In the genomic region with DNA sequence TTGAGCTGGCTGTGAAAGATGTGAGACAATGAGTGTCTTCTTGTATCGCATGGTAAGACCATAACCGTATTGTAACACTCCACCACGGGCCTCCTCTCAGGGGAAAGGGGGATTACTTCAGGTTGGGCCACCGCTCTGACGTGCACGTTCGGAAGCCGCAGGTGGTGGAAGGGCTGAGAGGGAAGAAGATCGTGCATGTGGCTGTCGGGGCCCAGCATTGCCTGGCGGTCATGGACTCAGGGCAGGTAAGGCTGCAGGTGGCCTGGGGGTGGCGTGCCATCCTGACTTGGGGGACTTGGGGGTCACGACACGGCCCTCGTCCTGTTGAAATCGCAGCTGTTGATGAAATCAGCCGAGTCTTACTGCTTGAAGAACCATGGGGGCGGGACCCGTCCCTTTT, we compare ENCODE assay signal across 1 cellular context.
TF ChIP-seq lines count a peak whose summit lies in the region.

No MANE protein-coding gene starts in this region.

TF ChIP-seq in WTC11, 78 proteins besides CTCF, POLR2A, EP300 and RAD21 (continued from another document):
- TF ChIP-seq, protein P1, sequence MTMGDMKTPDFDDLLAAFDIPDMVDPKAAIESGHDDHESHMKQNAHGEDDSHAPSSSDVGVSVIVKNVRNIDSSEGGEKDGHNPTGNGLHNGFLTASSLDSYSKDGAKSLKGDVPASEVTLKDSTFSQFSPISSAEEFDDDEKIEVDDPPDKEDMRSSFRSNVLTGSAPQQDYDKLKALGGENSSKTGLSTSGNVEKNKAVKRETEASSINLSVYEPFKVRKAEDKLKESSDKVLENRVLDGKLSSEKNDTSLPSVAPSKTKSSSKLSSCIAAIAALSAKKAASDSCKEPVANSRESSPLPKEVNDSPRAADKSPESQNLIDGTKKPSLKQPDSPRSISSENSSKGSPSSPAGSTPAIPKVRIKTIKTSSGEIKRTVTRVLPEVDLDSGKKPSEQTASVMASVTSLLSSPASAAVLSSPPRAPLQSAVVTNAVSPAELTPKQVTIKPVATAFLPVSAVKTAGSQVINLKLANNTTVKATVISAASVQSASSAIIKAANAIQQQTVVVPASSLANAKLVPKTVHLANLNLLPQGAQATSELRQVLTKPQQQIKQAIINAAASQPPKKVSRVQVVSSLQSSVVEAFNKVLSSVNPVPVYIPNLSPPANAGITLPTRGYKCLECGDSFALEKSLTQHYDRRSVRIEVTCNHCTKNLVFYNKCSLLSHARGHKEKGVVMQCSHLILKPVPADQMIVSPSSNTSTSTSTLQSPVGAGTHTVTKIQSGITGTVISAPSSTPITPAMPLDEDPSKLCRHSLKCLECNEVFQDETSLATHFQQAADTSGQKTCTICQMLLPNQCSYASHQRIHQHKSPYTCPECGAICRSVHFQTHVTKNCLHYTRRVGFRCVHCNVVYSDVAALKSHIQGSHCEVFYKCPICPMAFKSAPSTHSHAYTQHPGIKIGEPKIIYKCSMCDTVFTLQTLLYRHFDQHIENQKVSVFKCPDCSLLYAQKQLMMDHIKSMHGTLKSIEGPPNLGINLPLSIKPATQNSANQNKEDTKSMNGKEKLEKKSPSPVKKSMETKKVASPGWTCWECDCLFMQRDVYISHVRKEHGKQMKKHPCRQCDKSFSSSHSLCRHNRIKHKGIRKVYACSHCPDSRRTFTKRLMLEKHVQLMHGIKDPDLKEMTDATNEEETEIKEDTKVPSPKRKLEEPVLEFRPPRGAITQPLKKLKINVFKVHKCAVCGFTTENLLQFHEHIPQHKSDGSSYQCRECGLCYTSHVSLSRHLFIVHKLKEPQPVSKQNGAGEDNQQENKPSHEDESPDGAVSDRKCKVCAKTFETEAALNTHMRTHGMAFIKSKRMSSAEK (CRISPR knock-in tag; IDR thresholded peaks at IDR 0.05; ENCODE audit: borderline replicate concordance): no peak
- TF ChIP-seq ZNF121 (CRISPR knock-in tag; IDR thresholded peaks at IDR 0.05) (no peak), SMAD4 (CRISPR knock-in tag; IDR thresholded peaks at IDR 0.05) (no peak), ATF1 (CRISPR knock-in tag; IDR thresholded peaks at IDR 0.05) (no peak), ZNF396 (CRISPR knock-in tag; IDR thresholded peaks at IDR 0.05; ENCODE audit: borderline replicate concordance) (no peak), FOXK1 (CRISPR knock-in tag; IDR thresholded peaks at IDR 0.05) (no peak), NR3C1 (CRISPR knock-in tag; conservative IDR thresholded peaks at IDR 0.05; ENCODE audit: low read depth) (no peak), MLX (CRISPR knock-in tag; IDR thresholded peaks at IDR 0.05) (no peak), ATF2 (CRISPR knock-in tag; IDR thresholded peaks at IDR 0.05; ENCODE audit: borderline replicate concordance, low read depth) (no peak), JUN (CRISPR knock-in tag; IDR thresholded peaks at IDR 0.05) (no peak), ZNF263 (CRISPR knock-in tag; IDR thresholded peaks at IDR 0.05; ENCODE audit: low read depth) (no peak)
- TF ChIP-seq, protein P2, sequence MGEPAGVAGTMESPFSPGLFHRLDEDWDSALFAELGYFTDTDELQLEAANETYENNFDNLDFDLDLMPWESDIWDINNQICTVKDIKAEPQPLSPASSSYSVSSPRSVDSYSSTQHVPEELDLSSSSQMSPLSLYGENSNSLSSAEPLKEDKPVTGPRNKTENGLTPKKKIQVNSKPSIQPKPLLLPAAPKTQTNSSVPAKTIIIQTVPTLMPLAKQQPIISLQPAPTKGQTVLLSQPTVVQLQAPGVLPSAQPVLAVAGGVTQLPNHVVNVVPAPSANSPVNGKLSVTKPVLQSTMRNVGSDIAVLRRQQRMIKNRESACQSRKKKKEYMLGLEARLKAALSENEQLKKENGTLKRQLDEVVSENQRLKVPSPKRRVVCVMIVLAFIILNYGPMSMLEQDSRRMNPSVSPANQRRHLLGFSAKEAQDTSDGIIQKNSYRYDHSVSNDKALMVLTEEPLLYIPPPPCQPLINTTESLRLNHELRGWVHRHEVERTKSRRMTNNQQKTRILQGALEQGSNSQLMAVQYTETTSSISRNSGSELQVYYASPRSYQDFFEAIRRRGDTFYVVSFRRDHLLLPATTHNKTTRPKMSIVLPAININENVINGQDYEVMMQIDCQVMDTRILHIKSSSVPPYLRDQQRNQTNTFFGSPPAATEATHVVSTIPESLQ (CRISPR knock-in tag; IDR thresholded peaks at IDR 0.05): no peak
- TF ChIP-seq, protein P3, sequence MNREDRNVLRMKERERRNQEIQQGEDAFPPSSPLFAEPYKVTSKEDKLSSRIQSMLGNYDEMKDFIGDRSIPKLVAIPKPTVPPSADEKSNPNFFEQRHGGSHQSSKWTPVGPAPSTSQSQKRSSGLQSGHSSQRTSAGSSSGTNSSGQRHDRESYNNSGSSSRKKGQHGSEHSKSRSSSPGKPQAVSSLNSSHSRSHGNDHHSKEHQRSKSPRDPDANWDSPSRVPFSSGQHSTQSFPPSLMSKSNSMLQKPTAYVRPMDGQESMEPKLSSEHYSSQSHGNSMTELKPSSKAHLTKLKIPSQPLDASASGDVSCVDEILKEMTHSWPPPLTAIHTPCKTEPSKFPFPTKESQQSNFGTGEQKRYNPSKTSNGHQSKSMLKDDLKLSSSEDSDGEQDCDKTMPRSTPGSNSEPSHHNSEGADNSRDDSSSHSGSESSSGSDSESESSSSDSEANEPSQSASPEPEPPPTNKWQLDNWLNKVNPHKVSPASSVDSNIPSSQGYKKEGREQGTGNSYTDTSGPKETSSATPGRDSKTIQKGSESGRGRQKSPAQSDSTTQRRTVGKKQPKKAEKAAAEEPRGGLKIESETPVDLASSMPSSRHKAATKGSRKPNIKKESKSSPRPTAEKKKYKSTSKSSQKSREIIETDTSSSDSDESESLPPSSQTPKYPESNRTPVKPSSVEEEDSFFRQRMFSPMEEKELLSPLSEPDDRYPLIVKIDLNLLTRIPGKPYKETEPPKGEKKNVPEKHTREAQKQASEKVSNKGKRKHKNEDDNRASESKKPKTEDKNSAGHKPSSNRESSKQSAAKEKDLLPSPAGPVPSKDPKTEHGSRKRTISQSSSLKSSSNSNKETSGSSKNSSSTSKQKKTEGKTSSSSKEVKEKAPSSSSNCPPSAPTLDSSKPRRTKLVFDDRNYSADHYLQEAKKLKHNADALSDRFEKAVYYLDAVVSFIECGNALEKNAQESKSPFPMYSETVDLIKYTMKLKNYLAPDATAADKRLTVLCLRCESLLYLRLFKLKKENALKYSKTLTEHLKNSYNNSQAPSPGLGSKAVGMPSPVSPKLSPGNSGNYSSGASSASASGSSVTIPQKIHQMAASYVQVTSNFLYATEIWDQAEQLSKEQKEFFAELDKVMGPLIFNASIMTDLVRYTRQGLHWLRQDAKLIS (CRISPR knock-in tag; IDR thresholded peaks at IDR 0.05; ENCODE audit: borderline replicate concordance): no peak
- TF ChIP-seq, protein P4, sequence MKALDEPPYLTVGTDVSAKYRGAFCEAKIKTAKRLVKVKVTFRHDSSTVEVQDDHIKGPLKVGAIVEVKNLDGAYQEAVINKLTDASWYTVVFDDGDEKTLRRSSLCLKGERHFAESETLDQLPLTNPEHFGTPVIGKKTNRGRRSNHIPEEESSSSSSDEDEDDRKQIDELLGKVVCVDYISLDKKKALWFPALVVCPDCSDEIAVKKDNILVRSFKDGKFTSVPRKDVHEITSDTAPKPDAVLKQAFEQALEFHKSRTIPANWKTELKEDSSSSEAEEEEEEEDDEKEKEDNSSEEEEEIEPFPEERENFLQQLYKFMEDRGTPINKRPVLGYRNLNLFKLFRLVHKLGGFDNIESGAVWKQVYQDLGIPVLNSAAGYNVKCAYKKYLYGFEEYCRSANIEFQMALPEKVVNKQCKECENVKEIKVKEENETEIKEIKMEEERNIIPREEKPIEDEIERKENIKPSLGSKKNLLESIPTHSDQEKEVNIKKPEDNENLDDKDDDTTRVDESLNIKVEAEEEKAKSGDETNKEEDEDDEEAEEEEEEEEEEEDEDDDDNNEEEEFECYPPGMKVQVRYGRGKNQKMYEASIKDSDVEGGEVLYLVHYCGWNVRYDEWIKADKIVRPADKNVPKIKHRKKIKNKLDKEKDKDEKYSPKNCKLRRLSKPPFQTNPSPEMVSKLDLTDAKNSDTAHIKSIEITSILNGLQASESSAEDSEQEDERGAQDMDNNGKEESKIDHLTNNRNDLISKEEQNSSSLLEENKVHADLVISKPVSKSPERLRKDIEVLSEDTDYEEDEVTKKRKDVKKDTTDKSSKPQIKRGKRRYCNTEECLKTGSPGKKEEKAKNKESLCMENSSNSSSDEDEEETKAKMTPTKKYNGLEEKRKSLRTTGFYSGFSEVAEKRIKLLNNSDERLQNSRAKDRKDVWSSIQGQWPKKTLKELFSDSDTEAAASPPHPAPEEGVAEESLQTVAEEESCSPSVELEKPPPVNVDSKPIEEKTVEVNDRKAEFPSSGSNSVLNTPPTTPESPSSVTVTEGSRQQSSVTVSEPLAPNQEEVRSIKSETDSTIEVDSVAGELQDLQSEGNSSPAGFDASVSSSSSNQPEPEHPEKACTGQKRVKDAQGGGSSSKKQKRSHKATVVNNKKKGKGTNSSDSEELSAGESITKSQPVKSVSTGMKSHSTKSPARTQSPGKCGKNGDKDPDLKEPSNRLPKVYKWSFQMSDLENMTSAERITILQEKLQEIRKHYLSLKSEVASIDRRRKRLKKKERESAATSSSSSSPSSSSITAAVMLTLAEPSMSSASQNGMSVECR (CRISPR knock-in tag; IDR thresholded peaks at IDR 0.05; ENCODE audit: borderline replicate concordance): no peak
